8 cellular contexts compared by ENCODE assay signal in the genomic region with DNA sequence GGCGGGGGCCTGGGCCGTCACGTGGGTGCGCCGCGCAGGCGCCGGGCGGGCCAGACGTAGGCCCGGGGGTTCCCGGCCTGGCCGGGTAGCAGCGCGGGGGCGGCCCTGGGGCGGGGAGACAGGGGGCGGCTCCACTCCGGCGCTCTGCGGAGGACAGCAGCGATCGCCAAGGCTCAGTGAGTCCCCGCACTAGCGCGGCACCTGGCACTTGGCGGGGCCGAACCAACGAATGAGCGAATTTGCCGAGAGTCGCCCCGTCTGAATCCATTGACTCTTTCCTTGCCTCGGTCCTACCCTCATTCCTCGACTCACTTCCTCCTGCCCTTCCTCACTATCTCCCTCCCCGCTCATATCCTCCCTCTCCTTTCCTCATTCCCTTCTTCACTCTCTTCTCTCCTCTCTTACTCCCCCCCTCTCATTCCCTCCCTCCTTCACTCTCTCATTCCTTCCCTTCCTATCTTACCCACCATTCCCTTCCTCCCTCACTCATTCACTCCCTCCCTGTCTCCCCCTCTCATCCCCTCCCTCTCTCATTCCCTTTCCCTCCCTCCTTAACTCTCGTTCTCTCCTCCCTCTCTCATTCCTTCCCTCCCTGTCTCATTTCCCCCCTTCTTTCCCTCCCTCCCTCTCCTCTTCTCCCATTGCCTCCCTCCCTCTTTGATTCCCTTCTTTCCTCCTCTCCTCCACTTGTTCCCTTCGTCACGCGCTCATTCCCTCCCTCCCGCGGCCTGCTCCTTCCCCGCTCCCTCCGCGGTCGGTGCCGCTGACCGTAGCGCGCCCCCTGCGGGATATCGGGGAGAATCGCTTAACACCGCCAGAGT. TPM values are rescaled to one million over a fixed set of nuclear protein-coding genes. Genes with fewer than 3 reads are reported as not detected.
DNase-seq lines count a peak whose midpoint lies in the region; ATAC-seq and TF ChIP-seq lines count a peak whose summit lies in the region.

No MANE protein-coding gene starts in this region.

- H3K27me3 ChIP-seq in BJ (ENCODE audit: control insufficient read depth, insufficient read depth, low read length): no peaks in the 10 kb centered on the region

- DNase-seq in BJ (ENCODE audit: low read depth) (no peak), NCI-H526 (lab: John Stamatoyannopoulos, UW) (peak; percentile 49 to 91), cortex of kidney (lab: John Stamatoyannopoulos, UW) (peak; percentile 39), left lobe of liver (ENCODE audit: low spot score) (peak; percentile 95)
- peak; percentile 88 for DNase-seq in activated CD4-positive, alpha-beta T cell treated with anti-CD3 and anti-CD28 coated beads, Interleukin-2, amount 50 U/mL, for 1 hour
- peak; percentile 93 to 94 for DNase-seq in stimulated activated CD4-positive, alpha-beta T cell treated with anti-CD3 and anti-CD28 coated beads, Interleukin-2, amount 100 ng/mL, for 24 hours

- POLR2A ChIA-PET in BJ (lab: Charles Lee): no interaction called here

- ATAC-seq in HG03378 (IDR thresholded peaks at IDR 0.05; ENCODE audit: unreplicated experiment) (peak; percentile 43), left lobe of liver (peak; percentile 90)

- no peaks in the 10 kb centered on the region for H3K36me3 ChIP-seq in BJ (ENCODE audit: control insufficient read depth, insufficient read depth, low read length)

- peak overlapping the region; percentile 64 for H3K4me3 ChIP-seq in BJ (ENCODE audit: low read depth, low read length)

- TF ChIP-seq CTCF in BJ (IDR thresholded peaks at IDR 0.05; ENCODE audit: insufficient read depth, low read depth, low read length): peak; percentile 94

- peak; percentile 51 for TF ChIP-seq POLR2A in GM19193 (IDR thresholded peaks at IDR 0.05; ENCODE audit: extremely low read depth, insufficient read depth, insufficient read length)

- CTCF ChIA-PET in BJ (lab: Yijun Ruan, JAX): interaction anchor here (0.6 to 1.3 kb wide), 3 partner anchors 9 to 77 kb away, joined by 3 to 5 read pairs (median 3); no protein-coding TSS in a partner anchor

RNA-seq across cellular contexts. Expression of a gene that starts 0.5 kb away (rescaled TPM):
- 27.0 and 34.0 TPM in 2 replicates for polyA plus RNA-seq in BJ (2011; rRNA removed)
- 24.8 and 32.0 TPM in 2 replicates for polyA minus RNA-seq in BJ (2011; rRNA and poly(A)+ RNA removed)
- total RNA-seq in left lobe of liver: 13.3 TPM

RNA-seq across cellular contexts. Expression of a gene that starts 11.3 kb away (rescaled TPM):
- 24.2 and 42.7 TPM in 2 replicates for polyA plus RNA-seq in BJ (2011; rRNA removed)
- 55.9 and 67.4 TPM in 2 replicates for polyA minus RNA-seq in BJ (2011; rRNA and poly(A)+ RNA removed)
- total RNA-seq in left lobe of liver: 26.2 TPM

RNA-seq across cellular contexts. Expression of a gene that starts 58.4 kb away (rescaled TPM):
- polyA plus RNA-seq in BJ (2011; rRNA removed): 15.3 and 28.8 TPM in 2 replicates
- 20.1 and 24.0 TPM in 2 replicates for polyA minus RNA-seq in BJ (2011; rRNA and poly(A)+ RNA removed)
- total RNA-seq in left lobe of liver: 2.2 TPM
